Comparison of ENCODE assay signal across 34 cellular contexts in genomic region chr9:72489986-72490385, GRCh38. TPM values are rescaled to one million over a fixed set of nuclear protein-coding genes. Genes with fewer than 3 reads are reported as not detected.
"Had no signal": no experiment of that assay in that cellular context is flagged by ENCODE, and none has a peak within 500 bp of the region (broad histone marks: within the 10 kb centered on the region; RNA-seq: fewer than 3 reads in every experiment).

No MANE protein-coding gene starts in this region.

- ATAC-seq: activated naive CD4-positive, alpha-beta T cell treated with anti-CD3 and anti-CD28 coated beads, Interleukin-2, amount 50 U/mL, for 72 hours; activated naive CD8-positive, alpha-beta T cell treated with anti-CD3 and anti-CD28 coated beads, Interleukin-2, amount 50 U/mL, for 24 hours; activated T-cell treated with anti-CD3 and anti-CD28 coated beads, Interleukin-2, amount 50 U/mL, for 4 hours; activated T-cell treated with anti-CD3 and anti-CD28 coated beads, Interleukin-2, amount 50 U/mL, for 72 hours; activated T-helper 17 cell treated with anti-CD3 and anti-CD28 coated beads, Interleukin-2, amount 50 U/mL, for 72 hours; body of pancreas had no signal

- DNase-seq: activated effector memory CD4-positive, alpha-beta T cell treated with anti-CD3 and anti-CD28 coated beads, Interleukin-2, amount 50 U/mL, for 16 hours; activated effector memory CD4-positive, alpha-beta T cell treated with Interleukin-2 at 50 U/mL for 16 hours; activated gamma-delta T cell; activated gamma-delta T cell treated with Interleukin-2 at 50 U/mL for 16 hours; activated naive CD4-positive, alpha-beta T cell; activated naive CD4-positive, alpha-beta T cell treated with anti-CD3 and anti-CD28 coated beads for 36 hours; activated naive CD4-positive, alpha-beta T cell treated with anti-CD3 and anti-CD28 coated beads, Interleukin-2, amount 10 ng/mL, durations not matched to agents 7 days and 5 days; activated naive CD4-positive, alpha-beta T cell treated with anti-CD3 and anti-CD28 coated beads, Interleukin-2, amount 50 U/mL, for 16 hours; activated naive CD4-positive, alpha-beta T cell treated with Interleukin-2 at 50 U/mL for 16 hours; activated naive CD8-positive, alpha-beta T cell treated with anti-CD3 and anti-CD28 coated beads for 36 hours; activated naive CD8-positive, alpha-beta T cell treated with anti-CD3 and anti-CD28 coated beads, Interleukin-2, amount 10 ng/mL, durations not matched to agents 7 days and 5 days; activated naive CD8-positive, alpha-beta T cell treated with anti-CD3 and anti-CD28 coated beads, Interleukin-2, amount 50 U/mL, for 24 hours; activated T-cell treated with anti-CD3 and anti-CD28 coated beads, Interleukin-2, amount 50 U/mL, for 1 hour; activated T-cell treated with anti-CD3 and anti-CD28 coated beads, Interleukin-2, amount 50 U/mL, for 24 hours; activated T-cell treated with anti-CD3 and anti-CD28 coated beads, Interleukin-2, amount 50 U/mL, for 4 hours; activated T-cell treated with anti-CD3 and anti-CD28 coated beads, Interleukin-2, amount 50 U/mL, for 48 hours; activated T-cell treated with anti-CD3 and anti-CD28 coated beads, Interleukin-2, amount 50 U/mL, for 72 hours; adrenal gland; amniotic stem cell; amygdala; anterior cingulate cortex; aorta; body of pancreas; brain microvascular endothelial cell; central memory CD4-positive, alpha-beta T cell had no signal

RNA-seq across cellular contexts. Expression of gene TMC1, which starts 31.4 kb away (rescaled TPM):
- total RNA-seq: activated naive CD4-positive, alpha-beta T cell treated with anti-CD3 and anti-CD28 coated beads for 36 hours; activated naive CD4-positive, alpha-beta T cell treated with anti-CD3 and anti-CD28 coated beads, Interleukin-2, amount 50 U/mL, for 72 hours; activated naive CD8-positive, alpha-beta T cell treated with anti-CD3 and anti-CD28 coated beads for 36 hours; activated naive CD8-positive, alpha-beta T cell treated with anti-CD3 and anti-CD28 coated beads, Interleukin-2, amount 10 ng/mL, durations not matched to agents 7 days and 5 days; activated T-cell treated with anti-CD3 and anti-CD28 coated beads, Interleukin-2, amount 50 U/mL, for 4 hours; activated T-helper 1 cell treated with anti-CD3 and anti-CD28 coated beads, Interleukin-12 subunit alpha, Interleukin-12 subunit beta, Interleukin-2, Interleukin-4 antibody, amounts not matched to agents 30 ng/mL and 10 ng/mL and 1 ng/mL, durations not matched to agents 14 hours and 24 hours and 36 hours; activated T-helper 2 cell treated with anti-CD3 and anti-CD28 coated beads, Interferon-gamma antibody, Interleukin-2, Interleukin-4, amounts not matched to agents 10 μg/mL and 5 μg/mL and 100 μg/mL, durations not matched to agents 14 hours and 24 hours and 36 hours; ascending aorta; astrocyte; body of pancreas; bronchial epithelial cell; cardiac muscle cell; chondrocyte had no signal
